Comparison of ENCODE assay signal across 28 cellular contexts in the genomic region with DNA sequence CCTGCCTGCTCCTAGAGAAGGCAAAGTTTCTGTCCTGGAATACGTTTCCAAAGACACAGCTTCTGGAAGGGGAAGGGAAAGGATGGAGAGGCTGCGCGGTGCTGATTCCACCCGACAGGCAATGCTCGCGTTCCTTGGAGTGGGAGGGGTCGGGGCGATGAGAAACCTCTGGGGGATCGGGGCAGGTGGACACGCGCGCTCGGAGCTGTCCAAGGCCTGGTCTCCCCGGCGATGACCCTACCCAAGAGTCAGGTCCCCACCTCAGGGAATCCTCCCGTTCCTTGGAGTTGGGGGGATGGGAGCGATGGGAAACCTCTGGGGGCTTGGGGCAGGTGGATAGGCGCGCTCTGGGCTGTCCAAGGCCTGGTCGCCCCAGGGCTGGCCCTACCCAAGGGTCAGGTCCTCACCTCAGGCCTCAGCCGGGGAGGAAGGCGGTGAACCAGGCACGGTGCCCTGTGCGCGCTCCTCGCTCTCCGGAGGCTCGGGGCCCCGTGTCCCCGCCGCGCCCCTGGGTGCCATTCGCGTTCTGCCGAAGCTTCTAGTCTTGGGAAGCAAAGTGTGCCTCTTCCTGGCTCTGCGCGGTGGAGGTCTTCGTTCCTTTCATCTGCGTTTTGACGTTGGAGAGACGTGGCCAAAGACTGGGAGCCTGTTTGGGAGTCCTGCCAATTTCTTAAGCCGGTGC. TPM values are rescaled to one million over a fixed set of nuclear protein-coding genes. Genes with fewer than 3 reads are reported as not detected.
DNase-seq lines count a peak whose midpoint lies in the region; ATAC-seq and TF ChIP-seq lines count a peak whose summit lies in the region.
"Had no signal": no experiment of that assay in that cellular context is flagged by ENCODE, and none has a peak within 500 bp of the region (broad histone marks: within the 10 kb centered on the region; RNA-seq: fewer than 3 reads in every experiment).

No MANE protein-coding gene starts in this region.

- H3K36me3 ChIP-seq in HUES48 (ENCODE audit: control insufficient read depth, insufficient read depth, low read length) (no peaks in the 10 kb centered on the region), iPS-15b (ENCODE audit: control insufficient read depth, insufficient read depth, low read length) (no peaks in the 10 kb centered on the region), osteoblast (ENCODE audit: insufficient read depth, low read length) (no peaks in the 10 kb centered on the region)
- H3K36me3 ChIP-seq: ascending aorta; BLaER1 treated with 17β-estradiol and CSF1 and Interleukin-3, amounts not matched to agents 10 nM and 100 nM; left lung; SJCRH30; tibial nerve; WERI-Rb-1 had no signal

- H3K4me1 ChIP-seq in HUES48 (ENCODE audit: control insufficient read depth, insufficient read depth, low read length): peaks cover 10% of the 10 kb centered on the region
- H3K4me1 ChIP-seq in iPS-15b (ENCODE audit: control insufficient read depth, insufficient read depth, low read length): peaks cover 6% of the 10 kb centered on the region
- no peaks in the 10 kb centered on the region for H3K4me1 ChIP-seq in osteoblast (ENCODE audit: insufficient read depth, low read length)
- H3K4me1 ChIP-seq: ascending aorta; BLaER1 treated with 17β-estradiol and CSF1 and Interleukin-3, amounts not matched to agents 10 nM and 100 nM; Caco-2; SJCRH30 had no signal

- POLR2A ChIA-PET in HEK293T (lab: Yijun Ruan, JAX): no interaction called here

- ATAC-seq in HG03565 (IDR thresholded peaks at IDR 0.05; ENCODE audit: unreplicated experiment): no peak
- ATAC-seq: activated T-cell treated with anti-CD3 and anti-CD28 coated beads, Interleukin-2, amount 50 U/mL, for 4 hours; left lung had no signal

- no peak overlapping the region for H2AFZ ChIP-seq in osteoblast (ENCODE audit: low read length)
- H2AFZ ChIP-seq: GM23248 had no signal

- H3K27me3 ChIP-seq in HUES48 (ENCODE audit: control insufficient read depth, insufficient read depth, low read length): peaks cover 86% of the 10 kb centered on the region
- H3K27me3 ChIP-seq in iPS-15b (ENCODE audit: control insufficient read depth, insufficient read depth, low read length): peaks cover 80% of the 10 kb centered on the region
- no peaks in the 10 kb centered on the region for H3K27me3 ChIP-seq in osteoblast (ENCODE audit: insufficient read depth, low read length)
- H3K27me3 ChIP-seq: ascending aorta, SJCRH30 had no signal

- H3K4me3 ChIP-seq in HUES48 (ENCODE audit: low read depth, low read length) (peak overlapping the region; percentile 5; the same call in 1 of the 2 replicates), iPS-15b (ENCODE audit: low read depth, low read length) (peak overlapping the region; percentile 39), osteoblast (ENCODE audit: insufficient read depth, low read length) (no peak overlapping the region)
- H3K4me3 ChIP-seq: ascending aorta; BLaER1 treated with 17β-estradiol and CSF1 and Interleukin-3, amounts not matched to agents 10 nM and 100 nM; GM23248; left lung; SJCRH30; tibial nerve had no signal

- DNase-seq in GM20000 (ENCODE audit: low spot score): peak; percentile 21
- DNase-seq in osteoblast (ENCODE audit: insufficient read length, low spot score, missing footprints): peak; percentile 23
- DNase-seq in HEK293T (ENCODE audit: extremely low spot score): no peak
- no peak for DNase-seq in NCI-H524 treated with DMSO at 0.1 percent for 48 hours (lab: John Stamatoyannopoulos, UW)
- DNase-seq: activated CD4-positive, alpha-beta T cell treated with anti-CD3 and anti-CD28 coated beads, Interleukin-2, amount 10 ng/mL, durations not matched to agents 7 days and 5 days; activated T-cell treated with anti-CD3 and anti-CD28 coated beads, Interleukin-2, amount 50 U/mL, for 4 hours; Caco-2; DMS53; effector CD4-positive, alpha-beta T cell; GF-D8; GM23248; left lung; naive B cell; NCI-H1417; NCI-H2029 treated with DMSO at 0.1 percent for 48 hours; nucleus accumbens; SJCRH30; stimulated activated CD4-positive, alpha-beta T cell treated with anti-CD3 and anti-CD28 coated beads, Interleukin-15, amount 100 ng/mL, for 24 hours; stimulated activated CD4-positive, alpha-beta T cell treated with anti-CD3 and anti-CD28 coated beads, Interleukin-4, amount 100 ng/mL, for 4 hours; WERI-Rb-1 had no signal

- no peaks in the 10 kb centered on the region for H3K79me2 ChIP-seq in osteoblast (ENCODE audit: insufficient read depth, low read length)

- CTCF ChIA-PET in HEK293T (lab: Yijun Ruan, JAX): no interaction called here

- H3K4me2 ChIP-seq in osteoblast (ENCODE audit: insufficient read depth, low read length): no peak overlapping the region
- H3K4me2 ChIP-seq: BLaER1 treated with 17β-estradiol and CSF1 and Interleukin-3, amounts not matched to agents 10 nM and 100 nM had no signal

- H4K20me1 ChIP-seq in osteoblast (ENCODE audit: insufficient read depth, low read length): no peaks in the 10 kb centered on the region
- H4K20me1 ChIP-seq: BLaER1 treated with 17β-estradiol and CSF1 and Interleukin-3, amounts not matched to agents 10 nM and 100 nM had no signal

- H3K9ac ChIP-seq in HUES48 (ENCODE audit: low read depth, low read length) (no peak overlapping the region), iPS-15b (ENCODE audit: low read depth, low read length) (no peak overlapping the region)
- H3K9ac ChIP-seq: BLaER1 treated with 17β-estradiol and CSF1 and Interleukin-3, amounts not matched to agents 10 nM and 100 nM; GM23248 had no signal

- H3K27ac ChIP-seq in HUES48 (ENCODE audit: low read depth, low read length): no peak overlapping the region
- no peak overlapping the region for H3K27ac ChIP-seq in osteoblast (ENCODE audit: low read depth, low read length)
- H3K27ac ChIP-seq: ascending aorta; BLaER1 treated with 17β-estradiol and CSF1 and Interleukin-3, amounts not matched to agents 10 nM and 100 nM; epithelial cell of prostate; GM23248; HL-60; left lung; SJCRH30; tibial nerve; WERI-Rb-1 had no signal

- TF ChIP-seq CTCF in GM20000 (IDR thresholded peaks at IDR 0.05; ENCODE audit: extremely low read depth, missing control alignments) (no peak), osteoblast (IDR thresholded peaks at IDR 0.05; ENCODE audit: extremely low read depth, low read depth, low read length) (no peak)

- H3K9me3 ChIP-seq in HUES48 (ENCODE audit: control insufficient read depth, insufficient read depth, low read length) (no peaks in the 10 kb centered on the region), iPS-15b (ENCODE audit: control insufficient read depth, insufficient read depth, low read length) (no peaks in the 10 kb centered on the region), osteoblast (ENCODE audit: low read depth, low read length) (no peaks in the 10 kb centered on the region)
- H3K9me3 ChIP-seq: ascending aorta, Caco-2, left lung, SJCRH30, tibial nerve had no signal

TF ChIP-seq in HEK293T, 16 proteins besides CTCF, POLR2A, EP300 and RAD21:
- TF ChIP-seq HDGF (IDR thresholded peaks at IDR 0.05; ENCODE audit: borderline replicate concordance) (no peak), FOXM1 (IDR thresholded peaks at IDR 0.05; ENCODE audit: borderline replicate concordance) (no peak), CTBP1 (IDR thresholded peaks at IDR 0.05; ENCODE audit: borderline replicate concordance) (no peak), ARNT (IDR thresholded peaks at IDR 0.05) (no peak), FOXA1 (IDR thresholded peaks at IDR 0.05) (no peak), LEF1 (IDR thresholded peaks at IDR 0.05; ENCODE audit: borderline replicate concordance) (no peak), TARDBP (IDR thresholded peaks at IDR 0.05) (no peak), FOXK2 (IDR thresholded peaks at IDR 0.05) (no peak), SP1 (IDR thresholded peaks at IDR 0.05) (no peak), SUZ12 (IDR thresholded peaks at IDR 0.05) (no peak), NFRKB (IDR thresholded peaks at IDR 0.05) (no peak), L3MBTL2 (conservative IDR thresholded peaks at IDR 0.05) (no peak)
- TF ChIP-seq, protein P1, sequence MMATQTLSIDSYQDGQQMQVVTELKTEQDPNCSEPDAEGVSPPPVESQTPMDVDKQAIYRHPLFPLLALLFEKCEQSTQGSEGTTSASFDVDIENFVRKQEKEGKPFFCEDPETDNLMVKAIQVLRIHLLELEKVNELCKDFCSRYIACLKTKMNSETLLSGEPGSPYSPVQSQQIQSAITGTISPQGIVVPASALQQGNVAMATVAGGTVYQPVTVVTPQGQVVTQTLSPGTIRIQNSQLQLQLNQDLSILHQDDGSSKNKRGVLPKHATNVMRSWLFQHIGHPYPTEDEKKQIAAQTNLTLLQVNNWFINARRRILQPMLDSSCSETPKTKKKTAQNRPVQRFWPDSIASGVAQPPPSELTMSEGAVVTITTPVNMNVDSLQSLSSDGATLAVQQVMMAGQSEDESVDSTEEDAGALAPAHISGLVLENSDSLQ (IDR thresholded peaks at IDR 0.05): no peak

RNA-seq across cellular contexts. Expression of a gene that starts 10.6 kb away (rescaled TPM):
- 11.8 and 13.4 TPM in 2 replicates for total RNA-seq in osteoblast
- total RNA-seq: activated CD4-positive, alpha-beta T cell treated with anti-CD3 and anti-CD28 coated beads, Interleukin-2, amount 10 ng/mL, durations not matched to agents 7 days and 5 days; activated T-cell treated with anti-CD3 and anti-CD28 coated beads, Interleukin-2, amount 50 U/mL, for 4 hours; ascending aorta; Caco-2; GM23248; left lung; SJCRH30 had no signal

Comparison
In these comparisons a context has a peak if more than half of its experiments do, and no peak if none do; other contexts are left out.
1. DNase-seq: peak in GM20000 (single experiment) and osteoblast (single experiment); none in HEK293T (single experiment) and NCI-H524 treated with DMSO at 0.1 percent for 48 hours (single experiment).